ENCODE assay signal across 12 cellular contexts in the genomic region with DNA sequence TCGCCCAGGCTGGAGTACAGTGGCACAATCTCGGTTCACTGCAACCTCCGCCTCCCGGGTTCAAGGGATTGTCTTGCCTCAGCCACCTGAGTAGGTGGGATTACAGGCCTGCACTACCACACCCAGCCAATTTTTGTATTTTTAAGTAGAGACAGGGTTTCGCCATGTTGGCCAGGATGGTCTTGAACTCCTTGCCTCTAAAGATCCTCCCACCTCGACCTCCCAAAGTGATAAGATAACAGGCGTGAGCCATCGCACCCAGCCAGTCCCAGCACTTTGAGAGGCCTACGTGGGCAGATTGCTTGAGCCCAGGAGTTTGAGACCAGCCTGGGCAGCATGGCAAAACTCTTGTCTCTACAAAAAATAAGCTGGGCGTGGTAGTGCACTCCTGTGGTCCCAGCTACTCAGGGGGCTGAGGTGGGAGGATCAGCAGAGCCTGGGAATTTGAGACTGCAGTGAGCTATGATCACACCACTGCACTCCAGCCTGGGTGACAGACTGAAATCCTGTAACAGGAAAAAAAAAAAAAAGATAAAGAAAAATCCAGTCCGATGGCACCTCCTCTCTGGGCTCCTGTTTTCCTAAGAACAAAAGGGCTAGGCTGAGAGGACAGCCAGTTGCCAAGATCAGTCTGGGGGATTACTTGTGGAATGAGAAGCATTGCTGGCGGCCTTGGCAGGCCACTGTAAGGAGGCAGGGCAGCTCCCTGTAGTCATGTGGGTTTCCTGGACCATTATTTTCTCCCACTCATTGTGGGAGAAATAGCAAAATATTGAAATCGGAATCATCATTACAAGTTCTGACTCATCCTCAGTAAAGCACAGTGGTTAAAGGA. TPM values are rescaled to one million over a fixed set of nuclear protein-coding genes. Genes with fewer than 3 reads are reported as not detected.
DNase-seq lines count a peak whose midpoint lies in the region; ATAC-seq and TF ChIP-seq lines count a peak whose summit lies in the region.
"Had no signal": no experiment of that assay in that cellular context is flagged by ENCODE, and none has a peak within 500 bp of the region (broad histone marks: within the 10 kb centered on the region; RNA-seq: fewer than 3 reads in every experiment).

No MANE protein-coding gene starts in this region.

- no peak for TF ChIP-seq POLR2A in testis (IDR thresholded peaks at IDR 0.05)

- no peaks in the 10 kb centered on the region for H3K36me3 ChIP-seq in testis (ENCODE audit: low read depth, missing control alignments)
- H3K36me3 ChIP-seq: tibial artery had no signal

- H3K4me3 ChIP-seq in testis: no peak overlapping the region
- H3K4me3 ChIP-seq: tibial artery had no signal

- H3K9me3 ChIP-seq in testis: no peaks in the 10 kb centered on the region

- H3K27ac Mint-ChIP-seq in WTC11: peak overlapping the region; percentile 51; the same call in 1 of the 2 replicates
- H3K27ac Mint-ChIP-seq: memory B cell had no signal

- intact Hi-C loops in testis (cut with DNase I; ENCODE audit: low total_unique reads): no loop called here

- H3K36me3 Mint-ChIP-seq in WTC11: peaks cover 10% of the 10 kb centered on the region

- H3K27ac ChIP-seq in testis: peak overlapping the region in 1 of 2 donors; percentile 39
- H3K27ac ChIP-seq: tibial artery had no signal

- no peak for TF ChIP-seq CTCF in WTC11 (IDR thresholded peaks at IDR 0.05)
- TF ChIP-seq CTCF in testis (IDR thresholded peaks at IDR 0.05): no peak

- WGBS in testis, 2 donors: 64 to 74% methylated on average over 13 of the region's 13 CpGs

- no peaks in the 10 kb centered on the region for H3K27me3 ChIP-seq in testis

- peaks cover 6% of the 10 kb centered on the region for H3K9me3 Mint-ChIP-seq in WTC11

- POLR2A ChIA-PET in WTC11 (lab: Charles Lee): interaction anchor here (0.7 to 0.8 kb wide), 2 partner anchors 88 to 198 kb away, joined by 3 to 4 read pairs; no protein-coding TSS in a partner anchor

- peaks cover 49% of the 10 kb centered on the region for H3K4me1 Mint-ChIP-seq in WTC11

- ATAC-seq in WTC11: no peak
- ATAC-seq in HG03354 (IDR thresholded peaks at IDR 0.05; ENCODE audit: poor library complexity, severe bottlenecking, unreplicated experiment): no peak

- peaks cover 7% of the 10 kb centered on the region for H3K27me3 Mint-ChIP-seq in WTC11 (ENCODE audit: low read depth)

- no peak overlapping the region for H3K4me3 Mint-ChIP-seq in WTC11
- H3K4me3 Mint-ChIP-seq: memory B cell had no signal

- H3K4me1 ChIP-seq in testis: peaks cover 22% of the 10 kb centered on the region

- DNase-seq in NCI-H2227 treated with DMSO at 0.1 percent for 48 hours (lab: John Stamatoyannopoulos, UW) (peak; percentile 21), NCI-H2227 (lab: John Stamatoyannopoulos, UW; ENCODE audit: unreplicated experiment) (no peak), WTC11 (ENCODE audit: low spot score) (no peak), globus pallidus (ENCODE audit: low spot score) (peak; percentile 35), testis (peak; percentile 80), epidermal melanocyte (ENCODE audit: insufficient read length, low spot score) (no peak)
- no peak for DNase-seq in activated CD4-positive, alpha-beta T cell treated with anti-CD3 and anti-CD28 coated beads for 4 hours
- DNase-seq: NCI-H510A treated with DMSO at 0.1 percent for 48 hours, T-helper 9 cell, tibial artery had no signal

- CTCF ChIA-PET in WTC11 (lab: Charles Lee): interaction anchor here (0.7 to 1.0 kb wide), 8 partner anchors 20 to 87 kb away, joined by 3 to 7 read pairs (median 4); no protein-coding TSS in a partner anchor

TF ChIP-seq in WTC11, 78 proteins besides CTCF, POLR2A, EP300 and RAD21:
- no peak for TF ChIP-seq ESRRA (CRISPR knock-in tag; IDR thresholded peaks at IDR 0.05; ENCODE audit: borderline replicate concordance)
- TF ChIP-seq ELF4 (CRISPR knock-in tag; IDR thresholded peaks at IDR 0.05; ENCODE audit: low read depth): no peak
TF ChIP-seq in WTC11: peak in this region for 0.

RNA-seq across cellular contexts. Expression of gene PIPOX, which starts 3.0 kb away (rescaled TPM):
- total RNA-seq in WTC11 (2021) (32.4 to 34.2 TPM (median 34.1 TPM) in 3 replicates), testis (1 to 10 TPM; 5.9 to 6.8 TPM)
- 3.9 TPM for polyA plus RNA-seq in testis (ENCODE audit: insufficient read depth, low read depth, low replicate concordance)

RNA-seq across cellular contexts. Expression of gene SEZ6, which starts 34.1 kb away (rescaled TPM):
- 1.4 to 3.0 TPM (median 1.6 TPM) in 3 replicates for total RNA-seq in WTC11 (2021)
- 1 to 10 TPM in 1 of 2 donors, under 1 TPM in 1; 0.79 to 2.1 TPM for total RNA-seq in testis
- polyA plus RNA-seq in testis (ENCODE audit: insufficient read depth, low read depth, low replicate concordance): 0.53 TPM

Comparison
In these comparisons a context has a peak if more than half of its experiments do, and no peak if none do; other contexts are left out.
1. DNase-seq: peak in NCI-H2227 treated with DMSO at 0.1 percent for 48 hours (single experiment), globus pallidus (single experiment) and testis (single experiment); none in NCI-H2227 (single experiment), WTC11 (single experiment), activated CD4-positive, alpha-beta T cell treated with anti-CD3 and anti-CD28 coated beads for 4 hours (0 of 2) and epidermal melanocyte (single experiment).